Comparison of ENCODE assay signal across 13 cellular contexts in genomic region chr3:61315874-61316273, GRCh38.
DNase-seq lines count a peak whose midpoint lies in the region; ATAC-seq, FAIRE-seq and TF ChIP-seq lines count a peak whose summit lies in the region.
"Had no signal": no experiment of that assay in that cellular context is flagged by ENCODE, and none has a peak within 500 bp of the region (broad histone marks: within the 10 kb centered on the region; RNA-seq: fewer than 3 reads in every experiment).

No MANE protein-coding gene starts in this region.

- no peak for TF ChIP-seq EP300 in HepG2 (IDR thresholded peaks at IDR 0.05; ENCODE audit: low read depth in 2 of 2, low read length in 2 of 2)
- no peak for TF ChIP-seq EP300 in HepG2 (CRISPR knock-in tag; IDR thresholded peaks at IDR 0.05; ENCODE audit: borderline replicate concordance)

- H3K36me3 Mint-ChIP-seq in CD8-positive, alpha-beta memory T cell, result no peaks in the 10 kb centered on the region
- H3K36me3 Mint-ChIP-seq in activated CD8-positive, alpha-beta memory T cell treated with anti-CD3 and anti-CD28 coated beads, Interleukin-2, amount 10 ng/mL, durations not matched to agents 7 days and 5 days, result no peaks in the 10 kb centered on the region

- DNase-seq in AG08395 (ENCODE audit: low spot score) (peak; percentile 2), HK-2 (ENCODE audit: unreplicated experiment) (peak; percentile 4), mammary epithelial cell (peak; percentile 12), HepG2 (ENCODE audit: low spot score) (peak; percentile 1), activated gamma-delta T cell (lab: John Stamatoyannopoulos, UW) (no peak)
- no peak for DNase-seq in CD8-positive, alpha-beta memory T cell
- DNase-seq in activated CD8-positive, alpha-beta memory T cell treated with anti-CD3 and anti-CD28 coated beads, Interleukin-2, amount 10 ng/mL, durations not matched to agents 7 days and 5 days, result no peak
- DNase-seq: activated T-cell treated with anti-CD3 and anti-CD28 coated beads, Interleukin-2, amount 50 U/mL, for 24 hours; BE2C had no signal

- H3K27me3 ChIP-seq in mammary epithelial cell (ENCODE audit: insufficient read depth, low read length) (no peaks in the 10 kb centered on the region), HepG2 (ENCODE audit: control insufficient read depth in 1 of 2, insufficient read depth in 2 of 2, low read length in 2 of 2) (0 out of 5 replicates have a peak, but pooled peaks cover 0 to 6% of the 10 kb centered on the region in 2 experiments)
- H3K27me3 ChIP-seq in CD8-positive, alpha-beta memory T cell (ENCODE audit: insufficient read depth, low read length, poor library complexity, severe bottlenecking), result no peaks in the 10 kb centered on the region
- H3K27me3 ChIP-seq: BE2C had no signal

- H3K79me2 ChIP-seq in mammary epithelial cell (ENCODE audit: insufficient read depth, low read length) (no peaks in the 10 kb centered on the region), HepG2 (ENCODE audit: insufficient read depth, low read length) (no peaks in the 10 kb centered on the region)

- H3K27me3 Mint-ChIP-seq in CD8-positive, alpha-beta memory T cell, result peaks cover 4 to 16% of the 10 kb centered on the region in 2 donors
- no peaks in the 10 kb centered on the region for H3K27me3 Mint-ChIP-seq in activated CD8-positive, alpha-beta memory T cell treated with anti-CD3 and anti-CD28 coated beads, Interleukin-2, amount 10 ng/mL, durations not matched to agents 7 days and 5 days

- H3K27ac ChIP-seq in mammary epithelial cell (ENCODE audit: insufficient read depth, low read depth, low read length), result no peak overlapping the region
- H3K27ac ChIP-seq in HepG2 (ENCODE audit: extremely low read length, insufficient read depth, low read length), result no peak overlapping the region
- no peak overlapping the region for H3K27ac ChIP-seq in CD8-positive, alpha-beta memory T cell (ENCODE audit: low read depth, low read length)
- H3K27ac ChIP-seq: epithelial cell of prostate had no signal

- H4K20me1 ChIP-seq in mammary epithelial cell (ENCODE audit: insufficient read depth, low read length), result no peaks in the 10 kb centered on the region
- H4K20me1 ChIP-seq in HepG2 (ENCODE audit: insufficient read depth, low read length), result no peaks in the 10 kb centered on the region

- H3K4me1 Mint-ChIP-seq in CD8-positive, alpha-beta memory T cell, result no peaks in the 10 kb centered on the region
- no peaks in the 10 kb centered on the region for H3K4me1 Mint-ChIP-seq in activated CD8-positive, alpha-beta memory T cell treated with anti-CD3 and anti-CD28 coated beads, Interleukin-2, amount 10 ng/mL, durations not matched to agents 7 days and 5 days

- TF ChIP-seq RAD21 in HepG2 (CRISPR knock-in tag; IDR thresholded peaks at IDR 0.05), result no peak

- ATAC-seq in HepG2 (peak; percentile 74), GM19023 (IDR thresholded peaks at IDR 0.05; ENCODE audit: unreplicated experiment) (no peak)
- no peak for ATAC-seq in activated CD8-positive, alpha-beta memory T cell treated with anti-CD3 and anti-CD28 coated beads, Interleukin-2, amount 10 ng/mL, durations not matched to agents 7 days and 5 days

- TF ChIP-seq CTCF in mammary epithelial cell (conservative IDR thresholded peaks at IDR 0.05 in 1 of 2, IDR thresholded peaks at IDR 0.05 in 1 of 2; ENCODE audit: extremely low read depth in 1 of 2, insufficient read depth in 1 of 2, low read depth in 1 of 2, low read length in 2 of 2), result no peak
- TF ChIP-seq CTCF in HepG2 (CRISPR knock-in tag; IDR thresholded peaks at IDR 0.05), result no peak

- no peak for FAIRE-seq in HepG2 (lab: Jason Lieb, UNC)
- FAIRE-seq: G401.6, TTC549 had no signal

- H3K4me3 ChIP-seq in mammary epithelial cell (replicated peaks in 1 of 3; ENCODE audit: insufficient read depth in 1 of 3, low read depth in 2 of 3, low read length in 3 of 3) (no peak overlapping the region), HepG2 (replicated peaks in 1 of 3; ENCODE audit: insufficient read depth in 1 of 3, low read depth in 2 of 3, low read length in 3 of 3) (no peak overlapping the region)
- no peak overlapping the region for H3K4me3 ChIP-seq in CD8-positive, alpha-beta memory T cell (ENCODE audit: low read length)

- 35% methylated on average over 2 of the region's 3 CpGs for WGBS in mammary epithelial cell (ENCODE audit: low coverage, missing lambda C conversion rate)
- WGBS in HepG2 (ENCODE audit: low lambda C conversion rate), result 9% methylated on average over 3 of the region's 3 CpGs

- H3K4me3 Mint-ChIP-seq in CD8-positive, alpha-beta memory T cell, result no peak overlapping the region
- H3K4me3 Mint-ChIP-seq in activated CD8-positive, alpha-beta memory T cell treated with anti-CD3 and anti-CD28 coated beads, Interleukin-2, amount 10 ng/mL, durations not matched to agents 7 days and 5 days, result no peak overlapping the region
- H3K4me3 Mint-ChIP-seq: activated T-cell treated with anti-CD3 and anti-CD28 coated beads, Interleukin-2, amount 50 U/mL, for 24 hours had no signal

- CTCF ChIA-PET in mammary epithelial cell (lab: Charles Lee; ENCODE audit: low non-redundant PET), result no interaction called here
- CTCF ChIA-PET in HepG2 (lab: Yijun Ruan, JAX; ENCODE audit: low intra/inter-chr PET ratio, low total read pairs), result no interaction called here
- CTCF ChIA-PET in CD8-positive, alpha-beta memory T cell (lab: Charles Lee), result no interaction called here
- CTCF ChIA-PET in activated CD8-positive, alpha-beta memory T cell treated with anti-CD3 and anti-CD28 coated beads, Interleukin-2, amount 10 ng/mL, durations not matched to agents 7 days and 5 days (lab: Charles Lee), result no interaction called here

- dilution Hi-C loops in mammary epithelial cell (cut with HindIII; ENCODE audit: low sequenced_read_pairs), result no loop called here

- BruUV-seq in mammary epithelial cell (replicated peaks; lab: Mats Ljungman, UMichigan) (no TSS peak), HepG2 (replicated peaks; lab: Mats Ljungman, UMichigan) (no TSS peak)

- no peaks in the 10 kb centered on the region for H3K4me1 ChIP-seq in mammary epithelial cell (ENCODE audit: insufficient read depth, low read length)
- no peaks in the 10 kb centered on the region for H3K4me1 ChIP-seq in HepG2 (ENCODE audit: insufficient read depth, low read length)
- no peaks in the 10 kb centered on the region for H3K4me1 ChIP-seq in CD8-positive, alpha-beta memory T cell (ENCODE audit: insufficient read depth, low read length)
- H3K4me1 ChIP-seq: BE2C had no signal

- no peak overlapping the region for H3K9ac ChIP-seq in mammary epithelial cell (ENCODE audit: insufficient read depth, low read length)
- H3K9ac ChIP-seq in HepG2 (ENCODE audit: insufficient read depth, low read depth, low read length), result no peak overlapping the region

- H2AFZ ChIP-seq in mammary epithelial cell (ENCODE audit: low read depth, low read length) (no peak overlapping the region), HepG2 (ENCODE audit: low read length) (no peak overlapping the region)

- H3K4me2 ChIP-seq in mammary epithelial cell (ENCODE audit: insufficient read depth, low read depth, low read length) (no peak overlapping the region), HepG2 (ENCODE audit: low read depth, low read length) (no peak overlapping the region)

- intact Hi-C loops in mammary epithelial cell (cut with micrococcal nuclease) (no loop called here), HepG2 (cut with micrococcal nuclease; ENCODE audit: unreplicated experiment) (no loop called here)

- H3K9me3 ChIP-seq in mammary epithelial cell (replicated peaks; ENCODE audit: insufficient read depth, low read length), result no peaks in the 10 kb centered on the region
- H3K9me3 ChIP-seq in HepG2 (ENCODE audit: low read length), result no peaks in the 10 kb centered on the region
- H3K9me3 ChIP-seq in CD8-positive, alpha-beta memory T cell (ENCODE audit: low read length), result no peaks in the 10 kb centered on the region
- H3K9me3 ChIP-seq: BE2C had no signal

- TF ChIP-seq POLR2A in HepG2 (IDR thresholded peaks at IDR 0.05; ENCODE audit: insufficient read depth in 1 of 2, low read depth in 2 of 2, low read length in 2 of 2), result no peak

- no peak overlapping the region for H3K27ac Mint-ChIP-seq in CD8-positive, alpha-beta memory T cell
- no peak overlapping the region for H3K27ac Mint-ChIP-seq in activated CD8-positive, alpha-beta memory T cell treated with anti-CD3 and anti-CD28 coated beads, Interleukin-2, amount 10 ng/mL, durations not matched to agents 7 days and 5 days
- H3K27ac Mint-ChIP-seq: activated T-cell treated with anti-CD3 and anti-CD28 coated beads, Interleukin-2, amount 50 U/mL, for 24 hours had no signal

- H3K9me3 Mint-ChIP-seq in CD8-positive, alpha-beta memory T cell, result peaks cover 0 to 2% (median 0%) of the 10 kb centered on the region in 5 donors
- no peaks in the 10 kb centered on the region for H3K9me3 Mint-ChIP-seq in activated CD8-positive, alpha-beta memory T cell treated with anti-CD3 and anti-CD28 coated beads, Interleukin-2, amount 10 ng/mL, durations not matched to agents 7 days and 5 days (ENCODE audit: low read depth)
- H3K9me3 Mint-ChIP-seq: activated T-cell treated with anti-CD3 and anti-CD28 coated beads, Interleukin-2, amount 50 U/mL, for 24 hours had no signal

- no peaks in the 10 kb centered on the region for H3K36me3 ChIP-seq in mammary epithelial cell (ENCODE audit: insufficient read depth, low read length)
- H3K36me3 ChIP-seq in HepG2 (replicated peaks in 1 of 2; ENCODE audit: control insufficient read depth in 1 of 2, insufficient read depth in 2 of 2, low read length in 2 of 2), result no peaks in the 10 kb centered on the region
- no peaks in the 10 kb centered on the region for H3K36me3 ChIP-seq in CD8-positive, alpha-beta memory T cell (ENCODE audit: insufficient read depth, low read length)
- H3K36me3 ChIP-seq: BE2C had no signal

- POLR2A ChIA-PET in HepG2 (lab: Yijun Ruan, JAX), result no interaction called here
- POLR2A ChIA-PET in CD8-positive, alpha-beta memory T cell (lab: Charles Lee), result no interaction called here

- in situ Hi-C loops in mammary epithelial cell (cut with MboI; ENCODE audit: low sequenced_read_pairs in 2 of 2), result no loop called here
- in situ Hi-C loops in HepG2 (cut with HindIII; ENCODE audit: extremely low pct_ligation_motif_present, low pct_unique_long_range_greater_than_20kb), result no loop called here

TF ChIP-seq in HepG2, 621 proteins besides CTCF, POLR2A, EP300 and RAD21 (continues in another document):
- TF ChIP-seq BORCS8-MEF2B (CRISPR knock-in tag; IDR thresholded peaks at IDR 0.05) (no peak), SMARCC2 (IDR thresholded peaks at IDR 0.05) (no peak), MIER2 (CRISPR knock-in tag; IDR thresholded peaks at IDR 0.05) (peak; percentile 95)

Comparison
In these comparisons a context has a peak if more than half of its experiments do, and no peak if none do; other contexts are left out.
1. DNase-seq: peak in AG08395 (single experiment), HK-2 (single experiment), mammary epithelial cell (single experiment) and HepG2 (single experiment); none in CD8-positive, alpha-beta memory T cell (0 of 5), activated gamma-delta T cell (single experiment) and activated CD8-positive, alpha-beta memory T cell treated with anti-CD3 and anti-CD28 coated beads, Interleukin-2, amount 10 ng/mL, durations not matched to agents 7 days and 5 days (single experiment).